Comparison of ENCODE assay signal across 1 cellular context in the genomic region with DNA sequence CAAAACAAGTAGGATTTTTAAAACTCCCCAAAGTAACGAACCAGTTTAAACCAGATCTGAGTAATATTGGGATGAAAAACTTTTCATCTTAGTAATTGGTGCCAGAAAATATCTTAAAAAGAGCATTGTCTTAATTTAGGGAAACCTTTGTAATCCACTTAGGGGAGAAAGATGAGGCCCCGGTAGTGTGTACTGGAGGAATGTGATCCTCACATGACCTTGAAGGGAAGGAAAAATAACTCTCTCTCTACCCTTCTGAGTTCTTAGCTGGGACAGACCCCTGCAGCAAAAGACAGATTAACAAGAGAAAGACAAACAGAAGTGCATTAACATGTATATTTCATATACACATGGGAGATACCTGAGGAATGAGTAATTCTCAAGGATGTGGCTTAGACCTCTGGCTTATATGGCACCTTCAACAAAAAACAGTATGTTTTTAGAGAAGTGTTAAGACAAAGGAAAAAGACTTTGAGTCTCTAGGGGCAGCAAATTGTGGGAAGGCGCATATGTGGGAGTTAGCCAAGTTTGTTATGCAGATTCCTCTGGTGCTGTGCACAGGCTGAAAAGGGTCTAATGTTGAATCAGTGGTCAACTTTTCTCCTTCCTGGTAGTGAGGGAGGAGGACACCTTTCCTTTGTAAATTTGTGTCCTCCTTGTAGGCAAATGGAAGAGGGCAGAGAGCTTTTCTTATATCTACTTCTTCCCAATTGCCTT.
TF ChIP-seq lines count a peak whose summit lies in the region.

No MANE protein-coding gene starts in this region.

TF ChIP-seq in WTC11, 78 proteins besides CTCF, POLR2A, EP300 and RAD21:
- no peak for TF ChIP-seq STAT6 (CRISPR knock-in tag; conservative IDR thresholded peaks at IDR 0.05; ENCODE audit: low read depth)
- TF ChIP-seq FOXK1 (CRISPR knock-in tag; IDR thresholded peaks at IDR 0.05) = no peak
- no peak for TF ChIP-seq OVOL2 (CRISPR knock-in tag; IDR thresholded peaks at IDR 0.05; ENCODE audit: borderline replicate concordance)
- no peak for TF ChIP-seq HMGXB4 (CRISPR knock-in tag; IDR thresholded peaks at IDR 0.05)
- no peak for TF ChIP-seq CREM (CRISPR knock-in tag; IDR thresholded peaks at IDR 0.05)
- no peak for TF ChIP-seq GABPB1 (CRISPR knock-in tag; IDR thresholded peaks at IDR 0.05)
- TF ChIP-seq ZNF121 (CRISPR knock-in tag; IDR thresholded peaks at IDR 0.05) = no peak
- no peak for TF ChIP-seq NR3C1 (CRISPR knock-in tag; conservative IDR thresholded peaks at IDR 0.05; ENCODE audit: low read depth)
- no peak for TF ChIP-seq ZNF416 (CRISPR knock-in tag; IDR thresholded peaks at IDR 0.05)
- TF ChIP-seq, protein P1, sequence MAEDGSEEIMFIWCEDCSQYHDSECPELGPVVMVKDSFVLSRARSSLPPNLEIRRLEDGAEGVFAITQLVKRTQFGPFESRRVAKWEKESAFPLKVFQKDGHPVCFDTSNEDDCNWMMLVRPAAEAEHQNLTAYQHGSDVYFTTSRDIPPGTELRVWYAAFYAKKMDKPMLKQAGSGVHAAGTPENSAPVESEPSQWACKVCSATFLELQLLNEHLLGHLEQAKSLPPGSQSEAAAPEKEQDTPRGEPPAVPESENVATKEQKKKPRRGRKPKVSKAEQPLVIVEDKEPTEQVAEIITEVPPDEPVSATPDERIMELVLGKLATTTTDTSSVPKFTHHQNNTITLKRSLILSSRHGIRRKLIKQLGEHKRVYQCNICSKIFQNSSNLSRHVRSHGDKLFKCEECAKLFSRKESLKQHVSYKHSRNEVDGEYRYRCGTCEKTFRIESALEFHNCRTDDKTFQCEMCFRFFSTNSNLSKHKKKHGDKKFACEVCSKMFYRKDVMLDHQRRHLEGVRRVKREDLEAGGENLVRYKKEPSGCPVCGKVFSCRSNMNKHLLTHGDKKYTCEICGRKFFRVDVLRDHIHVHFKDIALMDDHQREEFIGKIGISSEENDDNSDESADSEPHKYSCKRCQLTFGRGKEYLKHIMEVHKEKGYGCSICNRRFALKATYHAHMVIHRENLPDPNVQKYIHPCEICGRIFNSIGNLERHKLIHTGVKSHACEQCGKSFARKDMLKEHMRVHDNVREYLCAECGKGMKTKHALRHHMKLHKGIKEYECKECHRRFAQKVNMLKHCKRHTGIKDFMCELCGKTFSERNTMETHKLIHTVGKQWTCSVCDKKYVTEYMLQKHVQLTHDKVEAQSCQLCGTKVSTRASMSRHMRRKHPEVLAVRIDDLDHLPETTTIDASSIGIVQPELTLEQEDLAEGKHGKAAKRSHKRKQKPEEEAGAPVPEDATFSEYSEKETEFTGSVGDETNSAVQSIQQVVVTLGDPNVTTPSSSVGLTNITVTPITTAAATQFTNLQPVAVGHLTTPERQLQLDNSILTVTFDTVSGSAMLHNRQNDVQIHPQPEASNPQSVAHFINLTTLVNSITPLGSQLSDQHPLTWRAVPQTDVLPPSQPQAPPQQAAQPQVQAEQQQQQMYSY (CRISPR knock-in tag; IDR thresholded peaks at IDR 0.05) = no peak
- TF ChIP-seq EMX1 (CRISPR knock-in tag; IDR thresholded peaks at IDR 0.05) = no peak
- TF ChIP-seq, protein P2, sequence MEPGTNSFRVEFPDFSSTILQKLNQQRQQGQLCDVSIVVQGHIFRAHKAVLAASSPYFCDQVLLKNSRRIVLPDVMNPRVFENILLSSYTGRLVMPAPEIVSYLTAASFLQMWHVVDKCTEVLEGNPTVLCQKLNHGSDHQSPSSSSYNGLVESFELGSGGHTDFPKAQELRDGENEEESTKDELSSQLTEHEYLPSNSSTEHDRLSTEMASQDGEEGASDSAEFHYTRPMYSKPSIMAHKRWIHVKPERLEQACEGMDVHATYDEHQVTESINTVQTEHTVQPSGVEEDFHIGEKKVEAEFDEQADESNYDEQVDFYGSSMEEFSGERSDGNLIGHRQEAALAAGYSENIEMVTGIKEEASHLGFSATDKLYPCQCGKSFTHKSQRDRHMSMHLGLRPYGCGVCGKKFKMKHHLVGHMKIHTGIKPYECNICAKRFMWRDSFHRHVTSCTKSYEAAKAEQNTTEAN (CRISPR knock-in tag; IDR thresholded peaks at IDR 0.05) = no peak
- TF ChIP-seq, protein P3, sequence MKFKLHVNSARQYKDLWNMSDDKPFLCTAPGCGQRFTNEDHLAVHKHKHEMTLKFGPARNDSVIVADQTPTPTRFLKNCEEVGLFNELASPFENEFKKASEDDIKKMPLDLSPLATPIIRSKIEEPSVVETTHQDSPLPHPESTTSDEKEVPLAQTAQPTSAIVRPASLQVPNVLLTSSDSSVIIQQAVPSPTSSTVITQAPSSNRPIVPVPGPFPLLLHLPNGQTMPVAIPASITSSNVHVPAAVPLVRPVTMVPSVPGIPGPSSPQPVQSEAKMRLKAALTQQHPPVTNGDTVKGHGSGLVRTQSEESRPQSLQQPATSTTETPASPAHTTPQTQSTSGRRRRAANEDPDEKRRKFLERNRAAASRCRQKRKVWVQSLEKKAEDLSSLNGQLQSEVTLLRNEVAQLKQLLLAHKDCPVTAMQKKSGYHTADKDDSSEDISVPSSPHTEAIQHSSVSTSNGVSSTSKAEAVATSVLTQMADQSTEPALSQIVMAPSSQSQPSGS (CRISPR knock-in tag; IDR thresholded peaks at IDR 0.05; ENCODE audit: borderline replicate concordance, low read depth) = no peak
- TF ChIP-seq, protein P4, sequence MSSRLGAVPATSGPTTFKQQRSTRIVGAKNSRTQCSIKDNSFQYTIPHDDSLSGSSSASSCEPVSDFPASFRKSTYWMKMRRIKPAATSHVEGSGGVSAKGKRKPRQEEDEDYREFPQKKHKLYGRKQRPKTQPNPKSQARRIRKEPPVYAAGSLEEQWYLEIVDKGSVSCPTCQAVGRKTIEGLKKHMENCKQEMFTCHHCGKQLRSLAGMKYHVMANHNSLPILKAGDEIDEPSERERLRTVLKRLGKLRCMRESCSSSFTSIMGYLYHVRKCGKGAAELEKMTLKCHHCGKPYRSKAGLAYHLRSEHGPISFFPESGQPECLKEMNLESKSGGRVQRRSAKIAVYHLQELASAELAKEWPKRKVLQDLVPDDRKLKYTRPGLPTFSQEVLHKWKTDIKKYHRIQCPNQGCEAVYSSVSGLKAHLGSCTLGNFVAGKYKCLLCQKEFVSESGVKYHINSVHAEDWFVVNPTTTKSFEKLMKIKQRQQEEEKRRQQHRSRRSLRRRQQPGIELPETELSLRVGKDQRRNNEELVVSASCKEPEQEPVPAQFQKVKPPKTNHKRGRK (CRISPR knock-in tag; IDR thresholded peaks at IDR 0.05; ENCODE audit: borderline replicate concordance) = no peak
